Comparison of ENCODE assay signal across 18 cellular contexts in genomic region chr2:157853211-157853610, GRCh38.
"Had no signal": no experiment of that assay in that cellular context is flagged by ENCODE, and none has a peak within 500 bp of the region (broad histone marks: within the 10 kb centered on the region; RNA-seq: fewer than 3 reads in every experiment).

No MANE protein-coding gene starts in this region.

- ATAC-seq: left lobe of liver had no signal

- H3K4me1 ChIP-seq: colonic mucosa, prostate gland, testis had no signal

- H3K27me3 Mint-ChIP-seq: activated naive CD8-positive, alpha-beta T cell treated with anti-CD3 and anti-CD28 coated beads for 36 hours; type B pancreatic cell had no signal

- H3K36me3 ChIP-seq: colonic mucosa, gastrocnemius medialis, prostate gland had no signal

- H3K27ac Mint-ChIP-seq: activated naive CD8-positive, alpha-beta T cell treated with anti-CD3 and anti-CD28 coated beads for 36 hours; type B pancreatic cell had no signal

- H3K27me3 ChIP-seq: colonic mucosa, gastrocnemius medialis, testis had no signal

- FAIRE-seq: endometrium, keratinocyte had no signal

- H3K4me3 ChIP-seq: colonic mucosa, gastrocnemius medialis, prostate gland, skin epidermis, testis had no signal

- DNase-seq: activated CD4-positive, alpha-beta T cell treated with anti-CD3 and anti-CD28 coated beads, Interleukin-2, amount 50 U/mL, for 1 hour; activated CD8-positive, alpha-beta memory T cell treated with anti-CD3 and anti-CD28 coated beads, Interleukin-2, amount 50 U/mL, for 4 hours; activated naive CD4-positive, alpha-beta T cell; activated naive CD8-positive, alpha-beta T cell treated with anti-CD3 and anti-CD28 coated beads for 36 hours; amniotic stem cell; central memory CD4-positive, alpha-beta T cell; colonic mucosa; gastrocnemius medialis; head of caudate nucleus; occipital lobe; right cardiac atrium; testis had no signal

- H3K4me3 Mint-ChIP-seq: activated naive CD8-positive, alpha-beta T cell treated with anti-CD3 and anti-CD28 coated beads for 36 hours; type B pancreatic cell had no signal

- H3K27ac ChIP-seq: colonic mucosa, prostate gland, skin epidermis, testis had no signal

- H3K9me3 ChIP-seq: colonic mucosa, gastrocnemius medialis, prostate gland, testis had no signal

- H3K9me3 Mint-ChIP-seq: activated naive CD8-positive, alpha-beta T cell treated with anti-CD3 and anti-CD28 coated beads for 36 hours; type B pancreatic cell had no signal
